ENCODE assay signal across 9 cellular contexts in the genomic region with DNA sequence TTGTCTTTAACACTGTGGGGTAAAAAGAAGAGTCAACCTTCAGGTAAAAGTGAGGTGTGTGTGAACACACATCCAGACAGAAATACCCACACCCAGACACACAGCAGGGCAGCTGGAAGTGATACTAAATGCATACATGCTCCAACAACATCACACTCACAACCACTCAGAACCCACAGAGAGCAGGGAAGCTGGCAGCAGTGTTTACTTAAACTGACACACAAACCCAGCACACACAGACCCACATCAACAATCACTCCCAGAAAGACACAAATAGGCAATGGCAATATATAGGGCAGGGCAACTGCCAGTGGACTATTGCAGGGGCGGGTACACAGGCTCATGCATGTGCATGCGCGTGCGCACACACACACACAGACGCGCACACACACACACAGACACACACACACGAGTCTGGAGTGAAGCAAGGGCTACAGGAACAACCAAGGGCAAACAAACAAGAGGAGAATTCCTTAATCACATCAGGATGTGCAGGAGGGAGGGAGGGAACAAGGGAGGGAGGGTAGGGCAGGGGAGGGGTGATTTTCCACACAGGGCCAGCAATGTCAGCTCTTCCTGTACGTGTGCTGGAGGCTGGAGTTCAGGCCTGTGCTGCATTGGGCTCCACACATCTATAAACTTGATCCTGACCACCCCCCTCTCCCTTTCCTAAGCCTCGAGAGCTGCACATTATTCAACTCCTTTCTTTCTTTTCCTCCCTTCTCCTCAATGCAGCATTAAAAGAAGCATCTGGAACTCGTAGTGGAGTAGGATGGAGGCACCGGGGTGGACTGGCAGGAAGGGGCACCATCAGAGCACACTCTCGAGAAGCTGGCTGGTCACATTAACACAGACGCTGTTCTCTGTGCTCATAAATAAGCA. TPM values are rescaled to one million over a fixed set of nuclear protein-coding genes. Genes with fewer than 3 reads are reported as not detected.
DNase-seq lines count a peak whose midpoint lies in the region; ATAC-seq and TF ChIP-seq lines count a peak whose summit lies in the region.
"Had no signal": no experiment of that assay in that cellular context is flagged by ENCODE, and none has a peak within 500 bp of the region (broad histone marks: within the 10 kb centered on the region; RNA-seq: fewer than 3 reads in every experiment).

No MANE protein-coding gene starts in this region.

- no peaks in the 10 kb centered on the region for H3K9me3 ChIP-seq in suprapubic skin

- TF ChIP-seq EP300 in suprapubic skin (IDR thresholded peaks at IDR 0.05), result no peak

- POLR2A ChIA-PET in MCF 10A (lab: Yijun Ruan, JAX), result interaction anchor here (0.9 to 1.3 kb wide), 2 partner anchors 46 to 153 kb away, joined by 3 to 4 read pairs; no protein-coding TSS in a partner anchor

- 38% methylated on average over 13 of the region's 13 CpGs for WGBS in suprapubic skin

- H3K9me3 Mint-ChIP-seq in MCF 10A (ENCODE audit: unreplicated experiment), result no peaks in the 10 kb centered on the region

- H3K27ac ChIP-seq in suprapubic skin, result peak overlapping the region; percentile 77

- no peak for ATAC-seq in HG03378 (IDR thresholded peaks at IDR 0.05; ENCODE audit: unreplicated experiment)
- no peak for ATAC-seq in GM19397 (IDR thresholded peaks at IDR 0.05; ENCODE audit: unreplicated experiment)
- ATAC-seq in HG03097 (IDR thresholded peaks at IDR 0.05; ENCODE audit: low FRiP score, unreplicated experiment), result no peak

- no peak for TF ChIP-seq POLR2A in suprapubic skin (IDR thresholded peaks at IDR 0.05)

- H3K4me3 Mint-ChIP-seq in MCF 10A (ENCODE audit: unreplicated experiment), result no peak overlapping the region

- H3K4me3 ChIP-seq in suprapubic skin, result no peak overlapping the region

- no peak for TF ChIP-seq CTCF in MCF 10A (IDR thresholded peaks at IDR 0.05; ENCODE audit: unreplicated experiment)
- TF ChIP-seq CTCF in suprapubic skin (IDR thresholded peaks at IDR 0.05), result no peak

- peaks cover 20% of the 10 kb centered on the region for H3K4me1 Mint-ChIP-seq in MCF 10A (ENCODE audit: insufficient read depth, unreplicated experiment)

- peak overlapping the region; percentile 6 for H3K27ac Mint-ChIP-seq in MCF 10A (ENCODE audit: low read depth, unreplicated experiment)

- DNase-seq in DMS53 (lab: John Stamatoyannopoulos, UW) (peak; percentile 26), DMS53 treated with DMSO at 0.1 percent for 48 hours (lab: John Stamatoyannopoulos, UW; ENCODE audit: unreplicated experiment) (no peak), MCF 10A (ENCODE audit: unreplicated experiment) (peak; percentile 33), left kidney (ENCODE audit: low read depth, low spot score) (peak; percentile 83), suprapubic skin (ENCODE audit: low spot score in 2 of 2) (peak in 1 of 2 donors; percentile 85)

- intact Hi-C loops in MCF 10A (cut with micrococcal nuclease), result no loop called here

- peaks cover 78% of the 10 kb centered on the region for H3K4me1 ChIP-seq in suprapubic skin

- H3K36me3 ChIP-seq in suprapubic skin, result peaks cover 26% of the 10 kb centered on the region

- no TSS peak for BruUV-seq in MCF 10A (replicated peaks; lab: Mats Ljungman, UMichigan)

- no peaks in the 10 kb centered on the region for H3K27me3 ChIP-seq in suprapubic skin

- H3K36me3 Mint-ChIP-seq in MCF 10A (ENCODE audit: insufficient read depth, unreplicated experiment), result peaks cover 20% of the 10 kb centered on the region

- H3K27me3 Mint-ChIP-seq in MCF 10A (ENCODE audit: insufficient read depth, unreplicated experiment), result no peaks in the 10 kb centered on the region

- CTCF ChIA-PET in MCF 10A (lab: Yijun Ruan, JAX), result interaction anchor here (0.5 to 1.4 kb wide), 4 partner anchors 9 to 160 kb away, joined by 3 to 4 read pairs (median 3); no protein-coding TSS in a partner anchor

RNA-seq across cellular contexts. Expression of a gene that starts 30.1 kb away (rescaled TPM):
- 0.59 and 1.0 TPM in 2 replicates for total RNA-seq in MCF 10A (2022)
- 1 to 10 TPM; 2.7 to 9.5 (median 4.9) TPM for total RNA-seq in suprapubic skin

RNA-seq across cellular contexts. Expression of a gene that starts 43.2 kb away (rescaled TPM):
- total RNA-seq in MCF 10A (2022) (28.8 and 33.5 TPM in 2 replicates), suprapubic skin (10 to 100 TPM; 36.6 to 51.5 (median 42.7) TPM)

RNA-seq across cellular contexts. Expression of a gene that starts 55.1 kb away (rescaled TPM):
- total RNA-seq in MCF 10A (2022), result 29.7 and 45.2 TPM in 2 replicates
- total RNA-seq in suprapubic skin, result 100 to 1,000 TPM in 1 of 4 donors, 10 to 100 TPM in 3; 58.7 to 115 (median 66.3) TPM

RNA-seq across cellular contexts. Expression of a gene that starts 59.9 kb away (rescaled TPM):
- 2.9 and 3.6 TPM in 2 replicates for total RNA-seq in MCF 10A (2022)
- total RNA-seq in suprapubic skin, result 10 to 100 TPM; 16.4 to 24.8 (median 21.6) TPM
- total RNA-seq: glomerular endothelial cell had no signal
